In genomic region chr7:101679653-101680173, GRCh38 we compare ENCODE assay signal across 19 cellular contexts. TPM values are rescaled to one million over a fixed set of nuclear protein-coding genes. Genes with fewer than 3 reads are reported as not detected.
"Had no signal": no experiment of that assay in that cellular context is flagged by ENCODE, and none has a peak within 500 bp of the region (broad histone marks: within the 10 kb centered on the region; RNA-seq: fewer than 3 reads in every experiment).

No MANE protein-coding gene starts in this region.

RNA-seq across cellular contexts. Expression of gene MYL10, which starts 50.6 kb away (rescaled TPM):
- total RNA-seq: naive thymus-derived CD8-positive, alpha-beta T cell; natural killer cell treated with Interleukin-12 subunit alpha and Interleukin-12 subunit beta and Interleukin-15 and Interleukin-18, amount 100 ng/mL, for 72 hours; neural crest cell; omental fat pad; pancreas; posterior vena cava; prostate gland; pulmonary artery endothelial cell; right atrium auricular region; sciatic nerve; stomach; subcutaneous adipose tissue; temporal lobe; thoracic aorta; thyroid gland; tibial nerve; upper lobe of left lung; ureter; vagina had no signal
- polyA plus RNA-seq: naive thymus-derived CD8-positive, alpha-beta T cell; pancreas; stomach had no signal
